In the genomic region with DNA sequence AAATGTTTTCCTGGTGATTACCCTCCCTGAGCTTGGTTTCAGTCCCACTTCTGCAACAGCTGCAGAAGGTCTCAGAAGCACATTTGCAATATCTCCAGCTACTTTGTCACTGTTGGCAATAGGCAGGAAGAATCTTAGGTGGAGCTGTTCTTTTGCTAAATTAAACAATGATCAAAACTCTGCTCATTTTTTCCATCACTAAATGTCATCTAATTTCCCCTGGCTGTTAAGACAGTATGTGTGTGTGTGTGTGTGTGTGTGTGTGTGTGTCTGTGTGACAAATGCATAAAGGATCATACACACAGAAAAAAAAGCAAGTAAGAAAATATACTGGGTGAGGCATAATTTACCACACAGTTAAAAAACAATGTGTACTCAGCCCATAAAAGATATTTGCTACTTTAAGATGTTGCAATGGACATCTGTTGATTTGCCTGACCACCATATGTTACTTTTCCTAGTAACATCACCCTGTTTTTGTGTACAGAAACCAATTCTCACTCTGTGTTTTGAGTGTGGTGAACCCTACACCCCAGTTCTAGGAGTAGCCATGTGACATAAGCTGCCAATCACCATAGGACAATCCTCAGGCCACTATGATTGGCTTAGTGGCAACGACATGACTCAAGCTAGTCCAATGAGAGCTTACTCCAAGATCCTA, we compare ENCODE assay signal across 11 cellular contexts.
DNase-seq lines count a peak whose midpoint lies in the region; ATAC-seq and TF ChIP-seq lines count a peak whose summit lies in the region.
"Had no signal": no experiment of that assay in that cellular context is flagged by ENCODE, and none has a peak within 500 bp of the region (broad histone marks: within the 10 kb centered on the region; RNA-seq: fewer than 3 reads in every experiment).

No MANE protein-coding gene starts in this region.

- peaks cover 0 to 3% of the 10 kb centered on the region in 2 donors for H3K27me3 Mint-ChIP-seq in CD8-positive, alpha-beta memory T cell

- no peak overlapping the region for H2AFZ ChIP-seq in fibroblast of lung (ENCODE audit: low read length)

- no peak for TF ChIP-seq CTCF in fibroblast of lung (conservative IDR thresholded peaks at IDR 0.05 in 1 of 2, IDR thresholded peaks at IDR 0.05 in 1 of 2; ENCODE audit: low read depth in 1 of 2, low read length in 2 of 2)

- POLR2A ChIA-PET in CD8-positive, alpha-beta memory T cell (lab: Charles Lee) = no interaction called here

- H3K36me3 Mint-ChIP-seq in CD8-positive, alpha-beta memory T cell = no peaks in the 10 kb centered on the region

- H3K27ac ChIP-seq in fibroblast of lung (ENCODE audit: insufficient read depth, low read length) = peak overlapping the region; percentile 10
- no peak overlapping the region for H3K27ac ChIP-seq in CD8-positive, alpha-beta memory T cell (ENCODE audit: low read depth, low read length)

- H3K9ac ChIP-seq in fibroblast of lung (ENCODE audit: insufficient read depth, low read length) = no peak overlapping the region

- peak overlapping the region in 1 of 8 donors; percentile 52 for H3K27ac Mint-ChIP-seq in CD8-positive, alpha-beta memory T cell

- CTCF ChIA-PET in CD8-positive, alpha-beta memory T cell (lab: Charles Lee) = no interaction called here

- H3K36me3 ChIP-seq in fibroblast of lung (ENCODE audit: control insufficient read depth, insufficient read depth, low read length) = no peaks in the 10 kb centered on the region
- H3K36me3 ChIP-seq in CD8-positive, alpha-beta memory T cell (ENCODE audit: insufficient read depth, low read length) = no peaks in the 10 kb centered on the region

- no peaks in the 10 kb centered on the region for H4K20me1 ChIP-seq in fibroblast of lung (ENCODE audit: control insufficient read depth, extremely low read depth, insufficient read depth, low read length)

- no peak overlapping the region for H3K4me3 Mint-ChIP-seq in CD8-positive, alpha-beta memory T cell

- H3K9me3 Mint-ChIP-seq in CD8-positive, alpha-beta memory T cell = peaks cover 0 to 2% (median 0%) of the 10 kb centered on the region in 5 donors

- no peaks in the 10 kb centered on the region for H3K4me1 ChIP-seq in fibroblast of lung (ENCODE audit: control insufficient read depth, extremely low read depth, insufficient read depth, low read length)
- peaks cover 41% of the 10 kb centered on the region for H3K4me1 ChIP-seq in CD8-positive, alpha-beta memory T cell (ENCODE audit: insufficient read depth, low read length)

- H3K4me2 ChIP-seq in fibroblast of lung (ENCODE audit: extremely low read depth, insufficient read depth, low read length) = no peak overlapping the region

- intact Hi-C loops in sciatic nerve (cut with DNase I) = no loop called here

- H3K79me2 ChIP-seq in fibroblast of lung (ENCODE audit: control insufficient read depth, insufficient read depth, low read length) = no peaks in the 10 kb centered on the region

- H3K4me3 ChIP-seq in fibroblast of lung (replicated peaks in 1 of 4; ENCODE audit: control extremely low read depth in 1 of 4, insufficient read depth in 1 of 4, low read depth in 3 of 4, low read length in 4 of 4) = no peak overlapping the region
- H3K4me3 ChIP-seq in CD8-positive, alpha-beta memory T cell (ENCODE audit: low read length) = no peak overlapping the region

- DNase-seq in fibroblast of lung (ENCODE audit: low read depth in 2 of 2) (peak in 1 of 2 donors; percentile 89), sciatic nerve (ENCODE audit: low spot score) (no peak), UCSD-AML1 (lab: John Stamatoyannopoulos, UW; ENCODE audit: unreplicated experiment) (no peak), NCI-H446 treated with DMSO at 0.1 percent for 48 hours (lab: John Stamatoyannopoulos, UW) (no peak), activated T-cell treated with anti-CD3 and anti-CD28 coated beads for 4 hours (no peak)
- DNase-seq in CD8-positive, alpha-beta memory T cell = no peak
- DNase-seq: dermis blood vessel endothelial cell, H7, PC-3 had no signal

- no peaks in the 10 kb centered on the region for H3K9me3 ChIP-seq in fibroblast of lung (ENCODE audit: control insufficient read depth, insufficient read depth, low read depth, low read length)
- H3K9me3 ChIP-seq in CD8-positive, alpha-beta memory T cell (ENCODE audit: low read length) = no peaks in the 10 kb centered on the region

- peaks cover 19 to 38% (median 25%) of the 10 kb centered on the region in 3 donors for H3K4me1 Mint-ChIP-seq in CD8-positive, alpha-beta memory T cell

- ATAC-seq in GM19351 (IDR thresholded peaks at IDR 0.05; ENCODE audit: unreplicated experiment) (peak; percentile 39), HG03354 (IDR thresholded peaks at IDR 0.05; ENCODE audit: poor library complexity, severe bottlenecking, unreplicated experiment) (peak; percentile 64), sciatic nerve (peak; percentile 82)
- ATAC-seq: PC-3 had no signal

- no peaks in the 10 kb centered on the region for H3K27me3 ChIP-seq in fibroblast of lung (ENCODE audit: control insufficient read depth, insufficient read depth, low read length)
- H3K27me3 ChIP-seq in CD8-positive, alpha-beta memory T cell (ENCODE audit: insufficient read depth, low read length, poor library complexity, severe bottlenecking) = no peaks in the 10 kb centered on the region
